Comparison of ENCODE assay signal across 21 cellular contexts in genomic region chr7:36272211-36272566, GRCh38.
A peak's percentile ranks its signal among the peaks of the same experiment; 100 is the strongest.
DNase-seq lines count a peak whose midpoint lies in the region; ATAC-seq, FAIRE-seq and TF ChIP-seq lines count a peak whose summit lies in the region.
"Had no signal": no experiment of that assay in that cellular context is flagged by ENCODE, and none has a peak within 500 bp of the region (broad histone marks: within the 10 kb centered on the region; RNA-seq: fewer than 3 reads in every experiment).

No MANE protein-coding gene starts in this region.

- POLR2A ChIA-PET in A549 (lab: Yijun Ruan, JAX), result no interaction called here

- no peaks in the 10 kb centered on the region for H3K9me3 Mint-ChIP-seq in central memory CD8-positive, alpha-beta T cell
- H3K9me3 Mint-ChIP-seq: activated CD4-positive, alpha-beta memory T cell treated with anti-CD3 and anti-CD28 coated beads for 36 hours; nephron had no signal

- H3K36me3 Mint-ChIP-seq in central memory CD8-positive, alpha-beta T cell (ENCODE audit: insufficient read depth), result no peaks in the 10 kb centered on the region
- H3K36me3 Mint-ChIP-seq: activated CD4-positive, alpha-beta memory T cell treated with anti-CD3 and anti-CD28 coated beads for 36 hours had no signal

- FAIRE-seq in A549 (lab: Jason Lieb, UNC) (no peak), GM19239 (lab: Jason Lieb, UNC) (peak; percentile 72)
- FAIRE-seq: colon had no signal

- H3K27ac ChIP-seq in A549, result peak overlapping the region; percentile 40 to 61; a peak in 2 of 6 replicates
- H3K27ac ChIP-seq: spleen, thoracic aorta had no signal

- no peak for TF ChIP-seq EP300 in A549 (IDR thresholded peaks at IDR 0.05)

- H3K4me3 Mint-ChIP-seq in central memory CD8-positive, alpha-beta T cell, result no peak overlapping the region
- H3K4me3 Mint-ChIP-seq: activated CD4-positive, alpha-beta memory T cell treated with anti-CD3 and anti-CD28 coated beads for 36 hours; nephron had no signal

- TF ChIP-seq CTCF in A549 (IDR thresholded peaks at IDR 0.05), result no peak

- ATAC-seq in A549, result no peak
- peak; percentile 53 for ATAC-seq in HG03097 (IDR thresholded peaks at IDR 0.05; ENCODE audit: low FRiP score, unreplicated experiment)
- ATAC-seq in central memory CD8-positive, alpha-beta T cell (replicated peaks; ENCODE audit: extremely low read depth, poor library complexity, severe bottlenecking), result no peak
- ATAC-seq: PC-3 had no signal

- no peaks in the 10 kb centered on the region for H3K9me3 ChIP-seq in A549
- H3K9me3 ChIP-seq: spleen, thoracic aorta had no signal

- DNase-seq in A549 (ENCODE audit: low read depth in 1 of 2, low spot score in 1 of 2) (no peak), GM19239 (ENCODE audit: insufficient read length, low spot score) (no peak), GOT3 (lab: John Stamatoyannopoulos, UW) (no peak), anterior cingulate cortex (lab: John Stamatoyannopoulos, UW) (no peak), NOMO-1 (lab: John Stamatoyannopoulos, UW; ENCODE audit: unreplicated experiment in 2 of 2) (no peak), COR-L47 (lab: John Stamatoyannopoulos, UW) (no peak)
- DNase-seq in central memory CD8-positive, alpha-beta T cell (ENCODE audit: low spot score in 2 of 2), result no peak
- DNase-seq: activated CD4-positive, alpha-beta memory T cell treated with anti-CD3 and anti-CD28 coated beads for 36 hours; activated naive CD4-positive, alpha-beta T cell treated with anti-CD3 and anti-CD28 coated beads, Interleukin-2, amount 50 U/mL, for 16 hours; C1 segment of cervical spinal cord; DMS53; Kasumi-1; NCI-H1105; NCI-H2107; NCI-H526 treated with DMSO at 0.1 percent for 48 hours; PC-3; spleen had no signal

- H3K27me3 Mint-ChIP-seq in central memory CD8-positive, alpha-beta T cell, result no peaks in the 10 kb centered on the region
- H3K27me3 Mint-ChIP-seq: activated CD4-positive, alpha-beta memory T cell treated with anti-CD3 and anti-CD28 coated beads for 36 hours had no signal

- peak overlapping the region; percentile 33 for H3K27ac Mint-ChIP-seq in central memory CD8-positive, alpha-beta T cell (ENCODE audit: low read depth)
- H3K27ac Mint-ChIP-seq: activated CD4-positive, alpha-beta memory T cell treated with anti-CD3 and anti-CD28 coated beads for 36 hours had no signal

- TF ChIP-seq RAD21 in A549 (conservative IDR thresholded peaks at IDR 0.05 in 1 of 2, IDR thresholded peaks at IDR 0.05 in 1 of 2), result no peak

- peak overlapping the region; percentile 45; the same call in 2 of the 3 replicates for H3K4me2 ChIP-seq in A549

- no peak overlapping the region for H3K4me3 ChIP-seq in A549
- H3K4me3 ChIP-seq: spleen, thoracic aorta had no signal

- no peak for TF ChIP-seq POLR2A in A549 (IDR thresholded peaks at IDR 0.05; ENCODE audit: low read length)

- CTCF ChIA-PET in A549 (lab: Yijun Ruan, JAX), result interaction anchor here (3.4 to 13.7 kb wide), 2 partner anchors 11 to 19 kb away, joined by 18 to 105 read pairs; no protein-coding TSS in a partner anchor

- 79% methylated on average over 2 of the region's 2 CpGs for WGBS in A549 (ENCODE audit: missing lambda C conversion rate)

- H3K4me1 ChIP-seq in A549, result peaks cover 40% of the 10 kb centered on the region

- peaks cover 4% of the 10 kb centered on the region for H3K4me1 Mint-ChIP-seq in central memory CD8-positive, alpha-beta T cell

TF ChIP-seq in A549, 52 proteins besides CTCF, POLR2A, EP300 and RAD21:
- TF ChIP-seq NPAS2 (CRISPR knock-in tag; IDR thresholded peaks at IDR 0.05; ENCODE audit: borderline replicate concordance), result no peak
- no peak for TF ChIP-seq CHD2 (IDR thresholded peaks at IDR 0.05; ENCODE audit: low read length, partially characterized antibody)
- TF ChIP-seq JUNB (IDR thresholded peaks at IDR 0.05), result no peak
- no peak for TF ChIP-seq MYC (IDR thresholded peaks at IDR 0.05; ENCODE audit: borderline replicate concordance, low read length)
- TF ChIP-seq CBX2 (IDR thresholded peaks at IDR 0.05; ENCODE audit: borderline replicate concordance, low read depth), result no peak
- no peak for TF ChIP-seq ZC3H11A (IDR thresholded peaks at IDR 0.05)
- no peak for TF ChIP-seq KDM1A (IDR thresholded peaks at IDR 0.05; ENCODE audit: low read depth)
- TF ChIP-seq CHD4 (IDR thresholded peaks at IDR 0.05; ENCODE audit: borderline replicate concordance), result no peak
- no peak for TF ChIP-seq HOXB13 (CRISPR knock-in tag; IDR thresholded peaks at IDR 0.05; ENCODE audit: low read depth)
- no peak for TF ChIP-seq KDM5A (IDR thresholded peaks at IDR 0.05)
- TF ChIP-seq ZSCAN20 (CRISPR knock-in tag; IDR thresholded peaks at IDR 0.05), result no peak
- TF ChIP-seq GATA3 (IDR thresholded peaks at IDR 0.05; ENCODE audit: borderline replicate concordance), result no peak
- TF ChIP-seq FOXS1 (CRISPR knock-in tag; IDR thresholded peaks at IDR 0.05), result no peak
- no peak for TF ChIP-seq RNF2 (IDR thresholded peaks at IDR 0.05; ENCODE audit: borderline replicate concordance, low read depth)
- TF ChIP-seq RCOR1 (IDR thresholded peaks at IDR 0.05; ENCODE audit: low read depth, low read length), result no peak
- TF ChIP-seq TFCP2L1 (CRISPR knock-in tag; IDR thresholded peaks at IDR 0.05), result no peak
- TF ChIP-seq EHMT2 (IDR thresholded peaks at IDR 0.05; ENCODE audit: low read depth), result no peak
- no peak for TF ChIP-seq ESRRA (IDR thresholded peaks at IDR 0.05; ENCODE audit: borderline replicate concordance, low read length)
- no peak for TF ChIP-seq FOSL2 (IDR thresholded peaks at IDR 0.05)
- no peak for TF ChIP-seq FOSL2 (CRISPR knock-in tag; IDR thresholded peaks at IDR 0.05)
- no peak for TF ChIP-seq HOXB5 (CRISPR knock-in tag; IDR thresholded peaks at IDR 0.05)
TF ChIP-seq in A549: peak in this region for 0.
